2 cellular contexts compared by ENCODE assay signal in genomic region chr1:113552244-113552643, GRCh38.
TF ChIP-seq lines count a peak whose summit lies in the region.

No MANE protein-coding gene starts in this region.

TF ChIP-seq in GM12878, 131 proteins besides CTCF, POLR2A, EP300 and RAD21 (continued from another document):
- TF ChIP-seq PBX3 (IDR thresholded peaks at IDR 0.05; ENCODE audit: insufficient replicate concordance, low read depth, low read length) (no peak), HDAC2 (IDR thresholded peaks at IDR 0.05) (no peak), STAT1 (conservative IDR thresholded peaks at IDR 0.05) (no peak), RELB (IDR thresholded peaks at IDR 0.05; ENCODE audit: low read depth) (no peak), GABPA (IDR thresholded peaks at IDR 0.05; ENCODE audit: low read depth) (no peak), RELA (IDR thresholded peaks at IDR 0.05; ENCODE audit: borderline replicate concordance, partially characterized antibody) (no peak), SUZ12 (IDR thresholded peaks at IDR 0.05; ENCODE audit: unreplicated experiment) (no peak), GATAD2B (conservative IDR thresholded peaks at IDR 0.05; ENCODE audit: low read depth) (no peak), PAX5 (IDR thresholded peaks at IDR 0.05; ENCODE audit: borderline replicate concordance, low read depth, low read length) (no peak)

TF ChIP-seq in GM23338, 12 proteins besides CTCF, POLR2A, EP300 and RAD21 (continued from another document):
- TF ChIP-seq REST (IDR thresholded peaks at IDR 0.05; ENCODE audit: unreplicated experiment): no peak
- TF ChIP-seq ZNF114 (CRISPR knock-in tag; IDR thresholded peaks at IDR 0.05): no peak
- no peak for TF ChIP-seq ZNF462 (CRISPR knock-in tag; IDR thresholded peaks at IDR 0.05)
- TF ChIP-seq CREB1 (CRISPR knock-in tag; IDR thresholded peaks at IDR 0.05; ENCODE audit: low read depth): no peak
- TF ChIP-seq STAT1 (IDR thresholded peaks at IDR 0.05; ENCODE audit: unreplicated experiment): no peak
- TF ChIP-seq NANOG (IDR thresholded peaks at IDR 0.05; ENCODE audit: borderline replicate concordance): no peak
TF ChIP-seq in GM23338: peak in this region for 0.
